In the genomic region with DNA sequence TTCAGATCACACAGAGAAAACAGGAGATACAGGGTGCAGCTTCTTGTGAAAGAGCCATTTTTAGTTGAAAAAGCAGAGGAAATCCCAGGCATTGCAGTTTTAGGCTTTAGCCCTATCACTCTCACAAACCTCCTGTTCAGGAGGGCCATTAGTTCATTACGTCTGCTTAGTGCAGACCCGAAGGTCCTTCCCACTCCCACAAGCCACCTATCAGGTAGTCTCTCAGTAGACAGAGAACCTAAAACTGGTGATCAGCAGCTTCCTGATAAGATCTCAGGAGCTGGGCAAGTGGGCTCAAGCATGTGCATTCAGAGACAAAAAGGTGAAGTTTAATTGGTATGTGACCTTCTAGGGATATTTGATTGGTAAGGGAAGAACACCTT, we compare ENCODE assay signal across 25 cellular contexts. TPM values are rescaled to one million over a fixed set of nuclear protein-coding genes. Genes with fewer than 3 reads are reported as not detected.
DNase-seq lines count a peak whose midpoint lies in the region; ATAC-seq, FAIRE-seq and TF ChIP-seq lines count a peak whose summit lies in the region.
"Had no signal": no experiment of that assay in that cellular context is flagged by ENCODE, and none has a peak within 500 bp of the region (broad histone marks: within the 10 kb centered on the region; RNA-seq: fewer than 3 reads in every experiment).

No MANE protein-coding gene starts in this region.

- H3K9ac ChIP-seq in SK-N-MC (ENCODE audit: insufficient read length) (no peak overlapping the region), kidney (ENCODE audit: low read length in 2 of 2) (peak overlapping the region in 1 of 2 donors; percentile 70)
- H3K9ac ChIP-seq: GM23248 had no signal

- no peaks in the 10 kb centered on the region for H3K27me3 Mint-ChIP-seq in activated CD4-positive, alpha-beta T cell treated with anti-CD3 and anti-CD28 coated beads for 36 hours
- H3K27me3 Mint-ChIP-seq: type B pancreatic cell had no signal

- no peaks in the 10 kb centered on the region for H3K9me3 Mint-ChIP-seq in activated CD4-positive, alpha-beta T cell treated with anti-CD3 and anti-CD28 coated beads for 36 hours (ENCODE audit: low read depth)
- H3K9me3 Mint-ChIP-seq: HFFc6, type B pancreatic cell had no signal

- no peaks in the 10 kb centered on the region for H3K36me3 ChIP-seq in SK-N-MC (ENCODE audit: insufficient read depth, low read length)
- peaks cover 0 to 3% of the 10 kb centered on the region in 2 donors for H3K36me3 ChIP-seq in kidney (ENCODE audit: control insufficient read depth in 1 of 2, insufficient read depth in 2 of 2, low read length in 2 of 2)
- H3K36me3 ChIP-seq: spleen had no signal

- no peak for DNase-seq in activated CD4-positive, alpha-beta T cell treated with anti-CD3 and anti-CD28 coated beads for 36 hours
- DNase-seq in activated CD4-positive, alpha-beta T cell treated with anti-CD3 and anti-CD28 coated beads, Interleukin-2, amount 50 U/mL, for 1 hour = no peak
- DNase-seq in SK-N-MC (ENCODE audit: low read depth, low spot score) (no peak), kidney (no peak), SHP77 treated with DMSO at 0.1 percent for 48 hours (lab: John Stamatoyannopoulos, UW) (no peak), iPS-NIHi7 (ENCODE audit: extremely low spot score) (no peak), AG20443 (ENCODE audit: low spot score) (no peak)
- DNase-seq: activated CD4-positive, alpha-beta T cell treated with anti-CD3 and anti-CD28 coated beads for 48 hours; cortex of kidney; GM23248; HFFc6; left cardiac atrium; mesenchymal stem cell; NCI-H187 treated with DMSO at 0.1 percent for 48 hours; PC-3; SHP77; spleen; stimulated activated CD4-positive, alpha-beta T cell treated with anti-CD3 and anti-CD28 coated beads, Interleukin-4, amount 100 ng/mL, for 1 hour; stimulated activated naive CD4-positive, alpha-beta T cell treated with Interleukin-2 at 50 U/mL for 16 hours had no signal

- intact Hi-C loops in activated CD4-positive, alpha-beta T cell treated with anti-CD3 and anti-CD28 coated beads for 36 hours (cut with DNase I, micrococcal nuclease) = no loop called here
- intact Hi-C loops in kidney (cut with DNase I) = no loop called here

- no peak for FAIRE-seq in kidney (lab: Jason Lieb, UNC)
- FAIRE-seq: A204.1, endothelial cell of umbilical vein had no signal

- H3K9me3 ChIP-seq in SK-N-MC (ENCODE audit: low read depth, low read length) = no peaks in the 10 kb centered on the region
- H3K9me3 ChIP-seq in kidney (ENCODE audit: control insufficient read depth in 1 of 2, low read length in 2 of 2) = no peaks in the 10 kb centered on the region
- H3K9me3 ChIP-seq: spleen had no signal

- no peaks in the 10 kb centered on the region for H3K36me3 Mint-ChIP-seq in activated CD4-positive, alpha-beta T cell treated with anti-CD3 and anti-CD28 coated beads for 36 hours (ENCODE audit: low read depth)
- H3K36me3 Mint-ChIP-seq: type B pancreatic cell had no signal

- POLR2A ChIA-PET in activated CD4-positive, alpha-beta T cell treated with anti-CD3 and anti-CD28 coated beads for 36 hours (lab: Charles Lee) = no interaction called here

- H3K4me3 ChIP-seq in SK-N-MC (peak overlapping the region; percentile 29; the same call in 1 of the 2 replicates), kidney (ENCODE audit: low read length in 2 of 2) (peak overlapping the region; percentile 46 to 64)
- H3K4me3 ChIP-seq: GM23248, spleen had no signal

- no peak for TF ChIP-seq CTCF in C4-2B (conservative IDR thresholded peaks at IDR 0.05)
- no peak for TF ChIP-seq CTCF in kidney (IDR thresholded peaks at IDR 0.05; ENCODE audit: borderline replicate concordance, extremely low read depth, insufficient read depth)

- peak overlapping the region; percentile 63; the same call in 1 of the 2 replicates for H3K27ac ChIP-seq in C4-2B
- peak overlapping the region; percentile 57; the same call in 1 of the 2 replicates for H3K27ac ChIP-seq in SK-N-MC
- H3K27ac ChIP-seq in kidney (ENCODE audit: low read depth in 2 of 2, low read length in 2 of 2) = peak overlapping the region; percentile 82 to 84
- H3K27ac ChIP-seq: GM23248 had no signal

- H3K4me1 ChIP-seq in kidney (ENCODE audit: control insufficient read depth in 1 of 2, insufficient read depth in 1 of 2, low read depth in 1 of 2, low read length in 2 of 2) = peaks cover 3 to 12% of the 10 kb centered on the region in 2 donors

- H3K4me3 Mint-ChIP-seq in activated CD4-positive, alpha-beta T cell treated with anti-CD3 and anti-CD28 coated beads for 36 hours = no peak overlapping the region
- H3K4me3 Mint-ChIP-seq: HFFc6, type B pancreatic cell had no signal

- ATAC-seq in activated CD4-positive, alpha-beta T cell treated with anti-CD3 and anti-CD28 coated beads for 36 hours = no peak
- ATAC-seq: left cardiac atrium, PC-3 had no signal

- H3K27ac Mint-ChIP-seq in activated CD4-positive, alpha-beta T cell treated with anti-CD3 and anti-CD28 coated beads for 36 hours = peak overlapping the region; percentile 79
- H3K27ac Mint-ChIP-seq: HFFc6, type B pancreatic cell had no signal

- peaks cover 32% of the 10 kb centered on the region for H3K4me1 Mint-ChIP-seq in activated CD4-positive, alpha-beta T cell treated with anti-CD3 and anti-CD28 coated beads for 36 hours

- CTCF ChIA-PET in activated CD4-positive, alpha-beta T cell treated with anti-CD3 and anti-CD28 coated beads for 36 hours (lab: Charles Lee) = interaction anchor here (0.6 to 0.8 kb wide), 3 partner anchors 16 to 741 kb away, joined by 3 to 4 read pairs (median 4); no protein-coding TSS in a partner anchor

RNA-seq across cellular contexts. Expression of a gene that starts 4.3 kb away (rescaled TPM):
- total RNA-seq in activated CD4-positive, alpha-beta T cell treated with anti-CD3 and anti-CD28 coated beads for 36 hours = not detected
- total RNA-seq in kidney = 57.8 TPM
- 480 TPM for polyA plus RNA-seq in kidney (ENCODE audit: insufficient read depth, low read depth, low replicate concordance)
- total RNA-seq: endothelial cell of umbilical vein, GM23248, HFFc6, myocyte, PC-3, spleen had no signal
- polyA plus RNA-seq: BJ, endothelial cell of umbilical vein, GM23248, spleen had no signal

Comparison
In these comparisons a context has a peak if more than half of its experiments do, and no peak if none do; other contexts are left out.
1. RNA of a gene that starts 4.3 kb away (total RNA-seq): 57.8 TPM in kidney (single experiment); not detected in activated CD4-positive, alpha-beta T cell treated with anti-CD3 and anti-CD28 coated beads for 36 hours; every median in the first group is over 10 times any median in the second.
2. Peak in every context shown above with its lines, with median percentiles within 50 percentile points of each other: H3K27ac ChIP-seq.